In genomic region chr4:40329805-40330204, GRCh38 we compare ENCODE assay signal across 24 cellular contexts. TPM values are rescaled to one million over a fixed set of nuclear protein-coding genes. Genes with fewer than 3 reads are reported as not detected.
"Had no signal": no experiment of that assay in that cellular context is flagged by ENCODE, and none has a peak within 500 bp of the region (broad histone marks: within the 10 kb centered on the region; RNA-seq: fewer than 3 reads in every experiment).

No MANE protein-coding gene starts in this region.

- H3K4me3 ChIP-seq: SJSA1 had no signal

- FAIRE-seq: HepG2, RCC 7860 had no signal

- H3K9ac ChIP-seq: SK-N-SH had no signal

- H3K9me3 ChIP-seq: SJSA1, SK-N-SH had no signal

- H3K4me1 ChIP-seq: SJSA1 had no signal

- DNase-seq: IMR-90, Karpas-422, KG1, MM.1S, NCI-H1092 treated with DMSO at 0.1 percent for 48 hours, NCI-H1436, NCI-H187, NCI-H2029, NCI-H2081 treated with DMSO at 0.1 percent for 48 hours, NCI-H2171, NCI-H226, NCI-H446, NCI-H510A, NCI-H524 treated with DMSO at 0.1 percent for 48 hours, NCI-H69, NCI-H774, Right ventricle myocardium superior, RPMI8226, SIG-M5, SK-N-SH, SW 1271 had no signal

- H3K4me2 ChIP-seq: SK-N-SH had no signal

- H3K36me3 ChIP-seq: SJSA1 had no signal

- H3K27ac ChIP-seq: SJSA1 had no signal

- H3K27me3 ChIP-seq: SJSA1 had no signal

- ATAC-seq: HepG2 had no signal

RNA-seq across cellular contexts. Expression of gene CHRNA9, which starts 5.3 kb away (rescaled TPM):
- polyA plus RNA-seq: HepG2, IMR-90 had no signal
